21 cellular contexts compared by ENCODE assay signal in the genomic region with DNA sequence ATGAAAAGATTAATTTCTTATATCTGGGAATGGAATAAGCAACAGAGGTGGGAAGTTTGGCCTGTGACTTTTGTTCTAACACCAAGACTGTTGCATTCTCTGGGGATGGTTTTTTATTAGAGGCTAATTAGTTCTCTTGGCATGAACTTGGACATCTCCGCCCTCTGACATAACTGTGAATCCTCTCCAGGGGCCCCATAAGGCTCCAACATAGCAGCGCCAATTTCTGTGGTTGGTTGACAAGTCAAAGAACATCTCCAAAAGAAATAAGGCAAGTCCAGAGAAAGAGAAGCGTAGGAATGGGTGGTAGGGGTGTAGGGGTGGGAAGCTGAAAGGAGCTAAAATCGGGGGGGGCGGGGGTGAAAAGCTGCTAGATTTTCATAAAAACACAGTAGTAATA.
DNase-seq lines count a peak whose midpoint lies in the region; ATAC-seq and TF ChIP-seq lines count a peak whose summit lies in the region.
"Had no signal": no experiment of that assay in that cellular context is flagged by ENCODE, and none has a peak within 500 bp of the region (broad histone marks: within the 10 kb centered on the region; RNA-seq: fewer than 3 reads in every experiment).

No MANE protein-coding gene starts in this region.

- no peak overlapping the region for H3K4me3 ChIP-seq in fibroblast of mammary gland (ENCODE audit: control insufficient read depth, low read depth, low read length)
- H3K4me3 ChIP-seq in skeletal muscle tissue (ENCODE audit: low read length in 3 of 3): no peak overlapping the region
- H3K4me3 ChIP-seq: PC-9 had no signal

- no peak overlapping the region for H3K4me3 Mint-ChIP-seq in activated CD4-positive, alpha-beta T cell treated with anti-CD3 and anti-CD28 coated beads, Interleukin-2, amount 10 ng/mL, durations not matched to agents 7 days and 5 days
- H3K4me3 Mint-ChIP-seq: CD14-positive monocyte had no signal

- no peak for TF ChIP-seq CTCF in fibroblast of mammary gland (conservative IDR thresholded peaks at IDR 0.05; ENCODE audit: control insufficient read depth, insufficient read depth, low read depth, low read length)

- H3K36me3 ChIP-seq in skeletal muscle tissue (ENCODE audit: control insufficient read depth in 3 of 3, insufficient read depth in 3 of 3, low read length in 3 of 3): no peaks in the 10 kb centered on the region
- H3K36me3 ChIP-seq: BE2C had no signal

- ATAC-seq in left ventricle myocardium superior: peak; percentile 65

- intact Hi-C loops in left ventricle myocardium superior (cut with micrococcal nuclease): no loop called here

- no peak overlapping the region for H3K9ac ChIP-seq in skeletal muscle tissue (ENCODE audit: low read depth in 1 of 3, low read length in 3 of 3)

- H3K9me3 ChIP-seq in skeletal muscle tissue (ENCODE audit: control insufficient read depth in 3 of 3, low read length in 3 of 3): no peaks in the 10 kb centered on the region
- H3K9me3 ChIP-seq: BE2C had no signal

- H3K27ac ChIP-seq in skeletal muscle tissue (ENCODE audit: low read depth, low read length): peak overlapping the region; percentile 54
- H3K27ac ChIP-seq: HL-60, PC-9 had no signal

- no peaks in the 10 kb centered on the region for H3K4me1 Mint-ChIP-seq in activated CD4-positive, alpha-beta T cell treated with anti-CD3 and anti-CD28 coated beads, Interleukin-2, amount 10 ng/mL, durations not matched to agents 7 days and 5 days

- no peak overlapping the region for H3K27ac Mint-ChIP-seq in activated CD4-positive, alpha-beta T cell treated with anti-CD3 and anti-CD28 coated beads, Interleukin-2, amount 10 ng/mL, durations not matched to agents 7 days and 5 days
- H3K27ac Mint-ChIP-seq: CD14-positive monocyte had no signal

- peaks cover 9% of the 10 kb centered on the region for H3K27me3 Mint-ChIP-seq in activated CD4-positive, alpha-beta T cell treated with anti-CD3 and anti-CD28 coated beads, Interleukin-2, amount 10 ng/mL, durations not matched to agents 7 days and 5 days

- POLR2A ChIA-PET in activated CD4-positive, alpha-beta T cell treated with anti-CD3 and anti-CD28 coated beads, Interleukin-2, amount 10 ng/mL, durations not matched to agents 7 days and 5 days (lab: Charles Lee): no interaction called here

- CTCF ChIA-PET in activated CD4-positive, alpha-beta T cell treated with anti-CD3 and anti-CD28 coated beads, Interleukin-2, amount 10 ng/mL, durations not matched to agents 7 days and 5 days (lab: Charles Lee): interaction anchor here (1.2 kb wide), 1 partner anchor 40 kb away, joined by 3 read pairs; no protein-coding TSS in a partner anchor

- DNase-seq in NCI-H446 (lab: John Stamatoyannopoulos, UW) (peak; percentile 30 to 70), fibroblast of mammary gland (ENCODE audit: low read depth) (peak; percentile 14), left ventricle myocardium superior (no peak), AG08395 (ENCODE audit: low spot score) (no peak), NCI-H1105 treated with DMSO at 0.1 percent for 48 hours (lab: John Stamatoyannopoulos, UW) (no peak)
- DNase-seq in activated CD4-positive, alpha-beta T cell treated with anti-CD3 and anti-CD28 coated beads, Interleukin-2, amount 10 ng/mL, durations not matched to agents 7 days and 5 days: no peak
- DNase-seq: BE2C, Calu3, DMS153, DND-41, NCI-H1048, NCI-H1436, NCI-H187, NCI-H2081 treated with DMSO at 0.1 percent for 48 hours, NCI-H2171 treated with DMSO at 0.1 percent for 48 hours, NCI-H526 treated with DMSO at 0.1 percent for 48 hours, PC-9, SHP77 treated with DMSO at 0.1 percent for 48 hours had no signal

- H3K9me3 Mint-ChIP-seq in activated CD4-positive, alpha-beta T cell treated with anti-CD3 and anti-CD28 coated beads, Interleukin-2, amount 10 ng/mL, durations not matched to agents 7 days and 5 days: no peaks in the 10 kb centered on the region
- H3K9me3 Mint-ChIP-seq: CD14-positive monocyte had no signal

- H3K27me3 ChIP-seq in skeletal muscle tissue (ENCODE audit: control insufficient read depth in 3 of 3, insufficient read depth in 3 of 3, low read length in 3 of 3): no peaks in the 10 kb centered on the region
- H3K27me3 ChIP-seq: BE2C had no signal

- peaks cover 11 to 26% (median 13%) of the 10 kb centered on the region in 3 donors for H3K4me1 ChIP-seq in skeletal muscle tissue (ENCODE audit: control insufficient read depth in 3 of 3, insufficient read depth in 3 of 3, low read length in 3 of 3)
- H3K4me1 ChIP-seq: BE2C had no signal

- no peaks in the 10 kb centered on the region for H3K36me3 Mint-ChIP-seq in activated CD4-positive, alpha-beta T cell treated with anti-CD3 and anti-CD28 coated beads, Interleukin-2, amount 10 ng/mL, durations not matched to agents 7 days and 5 days (ENCODE audit: low read depth)
- H3K36me3 Mint-ChIP-seq: CD14-positive monocyte had no signal

Comparison
In these comparisons a context has a peak if more than half of its experiments do, and no peak if none do; other contexts are left out.
1. DNase-seq: peak in NCI-H446 (2 of 2) and fibroblast of mammary gland (single experiment); none in left ventricle myocardium superior (single experiment), AG08395 (single experiment), activated CD4-positive, alpha-beta T cell treated with anti-CD3 and anti-CD28 coated beads, Interleukin-2, amount 10 ng/mL, durations not matched to agents 7 days and 5 days (single experiment) and NCI-H1105 treated with DMSO at 0.1 percent for 48 hours (single experiment).